In the genomic region with DNA sequence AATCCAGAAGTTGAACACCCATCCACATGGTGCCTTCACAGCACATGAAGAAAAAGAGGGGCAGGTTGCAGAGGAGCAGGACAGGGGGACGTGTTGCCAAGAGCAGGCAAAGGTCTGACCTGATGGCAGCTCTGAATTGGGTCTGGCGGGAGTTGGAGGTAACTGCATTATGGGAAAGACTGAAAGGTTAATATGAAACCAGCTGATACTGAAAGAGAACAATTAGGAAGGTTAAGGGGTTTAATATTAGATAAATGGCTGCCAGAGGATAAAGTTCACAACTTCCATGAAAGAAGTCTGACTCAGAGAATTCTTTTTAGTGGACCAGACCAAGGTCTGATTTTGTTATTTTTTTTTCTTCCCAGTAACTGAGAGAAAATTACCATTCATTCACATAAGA, we compare ENCODE assay signal across 23 cellular contexts.
A peak's percentile ranks its signal among the peaks of the same experiment; 100 is the strongest.
DNase-seq lines count a peak whose midpoint lies in the region; ATAC-seq, FAIRE-seq and TF ChIP-seq lines count a peak whose summit lies in the region.
"Had no signal": no experiment of that assay in that cellular context is flagged by ENCODE, and none has a peak within 500 bp of the region (broad histone marks: within the 10 kb centered on the region; RNA-seq: fewer than 3 reads in every experiment).

No MANE protein-coding gene starts in this region.

- no peak overlapping the region for H3K4me3 Mint-ChIP-seq in chondrocyte (ENCODE audit: unreplicated experiment)
- H3K4me3 Mint-ChIP-seq: stimulated activated naive CD8-positive, alpha-beta T cell treated with anti-CD3 and anti-CD28 coated beads, Interleukin-15, amount 100 ng/mL, for 72 hours had no signal

- no peaks in the 10 kb centered on the region for H3K27me3 Mint-ChIP-seq in chondrocyte (ENCODE audit: low read depth)
- H3K27me3 Mint-ChIP-seq: stimulated activated naive CD8-positive, alpha-beta T cell treated with anti-CD3 and anti-CD28 coated beads, Interleukin-15, amount 100 ng/mL, for 72 hours had no signal

- H3K4me1 ChIP-seq in Peyer's patch (peaks cover 0 to 51% (median 4%) of the 10 kb centered on the region in 4 donors), right lobe of liver (peaks cover 0 to 59% (median 25%) of the 10 kb centered on the region in 4 donors), pancreas (peaks cover 18 to 42% (median 26%) of the 10 kb centered on the region in 3 donors)

- ATAC-seq in right lobe of liver = peak; percentile 65 to 76 (median 68)
- peak; percentile 55 to 74 (median 65) for ATAC-seq in pancreas
- no peak for ATAC-seq in GM18870 (IDR thresholded peaks at IDR 0.05; ENCODE audit: unreplicated experiment)
- no peak for ATAC-seq in GM18867 (IDR thresholded peaks at IDR 0.05; ENCODE audit: unreplicated experiment)
- ATAC-seq in HG03039 (IDR thresholded peaks at IDR 0.05; ENCODE audit: unreplicated experiment) = no peak
- ATAC-seq: Right ventricle myocardium inferior; stimulated activated naive CD8-positive, alpha-beta T cell treated with anti-CD3 and anti-CD28 coated beads, Interleukin-15, amount 100 ng/mL, for 72 hours had no signal

- H3K36me3 ChIP-seq in Peyer's patch (no peaks in the 10 kb centered on the region), right lobe of liver (no peaks in the 10 kb centered on the region), pancreas (no peaks in the 10 kb centered on the region)
- H3K36me3 ChIP-seq: colonic mucosa, ovary, WERI-Rb-1 had no signal

- DNase-seq in Peyer's patch (no peak), chondrocyte (ENCODE audit: low spot score) (no peak), right lobe of liver (peak; percentile 46 to 88 (median 76)), pancreas (no peak), NOMO-1 (lab: John Stamatoyannopoulos, UW; ENCODE audit: unreplicated experiment in 2 of 2) (no peak)
- DNase-seq: activated CD4-positive, alpha-beta T cell treated with anti-CD3 and anti-CD28 coated beads, Interleukin-2, amount 50 U/mL, for 48 hours; activated naive CD4-positive, alpha-beta T cell; activated T-cell treated with anti-CD3 and anti-CD28 coated beads, Interleukin-2, amount 50 U/mL, for 1 hour; AML-193; anterior cingulate cortex; colonic mucosa; GOT3; NCI-H2107; NCI-H526; ovary; stimulated activated naive CD8-positive, alpha-beta T cell treated with anti-CD3 and anti-CD28 coated beads, Interleukin-15, amount 100 ng/mL, for 72 hours; WERI-Rb-1 had no signal

- intact Hi-C loops in right lobe of liver (cut with DNase I) (no loop called here), pancreas (cut with DNase I) (no loop called here)

- no peak for FAIRE-seq in pancreas (lab: Jason Lieb, UNC)
- FAIRE-seq: endothelial cell of umbilical vein, keratinocyte had no signal

- H3K4me3 ChIP-seq in Peyer's patch (no peak overlapping the region), right lobe of liver (peak overlapping the region; percentile 10 to 32 (median 29)), pancreas (no peak overlapping the region)
- H3K4me3 ChIP-seq: colonic mucosa, ovary had no signal

- H3K27ac ChIP-seq in Peyer's patch (peak overlapping the region in 3 of 4 donors; percentile 36 to 87 (median 75)), right lobe of liver (peak overlapping the region; percentile 61 to 85 (median 63)), pancreas (peak overlapping the region; percentile 52 to 86 (median 72))
- H3K27ac ChIP-seq: colonic mucosa, ovary, WERI-Rb-1 had no signal

- H3K27ac Mint-ChIP-seq in chondrocyte (ENCODE audit: unreplicated experiment) = peak overlapping the region; percentile 92

- no peaks in the 10 kb centered on the region for H3K27me3 ChIP-seq in Peyer's patch
- no peaks in the 10 kb centered on the region for H3K27me3 ChIP-seq in right lobe of liver
- no peaks in the 10 kb centered on the region for H3K27me3 ChIP-seq in pancreas
- H3K27me3 ChIP-seq: colonic mucosa, ovary had no signal

- WGBS in right lobe of liver (ENCODE audit: insufficient coverage, low coverage, low lambda C conversion rate, missing lambda C conversion rate) = 9% methylated on average over 2 of the region's 2 CpGs
- 7 to 17% methylated on average over 2 of the region's 2 CpGs for WGBS in pancreas, 2 donors

- peak in 3 of 6 experiments; percentile 37 to 39 (median 39) for TF ChIP-seq CTCF in Peyer's patch (IDR thresholded peaks at IDR 0.05)
- no peak for TF ChIP-seq CTCF in chondrocyte (IDR thresholded peaks at IDR 0.05)
- TF ChIP-seq CTCF in right lobe of liver (IDR thresholded peaks at IDR 0.05) = peak in 1 of 4 donors; percentile 17
- TF ChIP-seq CTCF in pancreas (IDR thresholded peaks at IDR 0.05) = no peak

- TF ChIP-seq POLR2A in Peyer's patch (IDR thresholded peaks at IDR 0.05) (peak in 1 of 2 donors; percentile 56), right lobe of liver (IDR thresholded peaks at IDR 0.05) (peak; percentile 75)

- H3K9me3 ChIP-seq in Peyer's patch = no peaks in the 10 kb centered on the region
- no peaks in the 10 kb centered on the region for H3K9me3 ChIP-seq in right lobe of liver
- H3K9me3 ChIP-seq in pancreas = no peaks in the 10 kb centered on the region
- H3K9me3 ChIP-seq: colonic mucosa, ovary had no signal

- peaks cover 79% of the 10 kb centered on the region for H3K4me1 Mint-ChIP-seq in chondrocyte (ENCODE audit: low read depth)

- no peaks in the 10 kb centered on the region for H3K9me3 Mint-ChIP-seq in chondrocyte (ENCODE audit: low read depth)
- H3K9me3 Mint-ChIP-seq: stimulated activated naive CD8-positive, alpha-beta T cell treated with anti-CD3 and anti-CD28 coated beads, Interleukin-15, amount 100 ng/mL, for 72 hours had no signal

- no peaks in the 10 kb centered on the region for H3K36me3 Mint-ChIP-seq in chondrocyte (ENCODE audit: low read depth)

Comparison
In these comparisons a context has a peak if more than half of its experiments do, and no peak if none do; other contexts are left out.
1. DNase-seq: peak in right lobe of liver (3 of 3); none in Peyer's patch (0 of 3), chondrocyte (single experiment), pancreas (0 of 6) and NOMO-1 (0 of 2).
2. H3K4me3 ChIP-seq: peak in right lobe of liver (3 of 3); none in Peyer's patch (0 of 4) and pancreas (0 of 4).
3. ATAC-seq: peak in right lobe of liver (4 of 4) and pancreas (4 of 4); none in GM18870 (single experiment), GM18867 (single experiment) and HG03039 (single experiment).
4. Peak in every context shown above with its lines, with median percentiles within 50 percentile points of each other: H3K27ac ChIP-seq.